In the genomic region with DNA sequence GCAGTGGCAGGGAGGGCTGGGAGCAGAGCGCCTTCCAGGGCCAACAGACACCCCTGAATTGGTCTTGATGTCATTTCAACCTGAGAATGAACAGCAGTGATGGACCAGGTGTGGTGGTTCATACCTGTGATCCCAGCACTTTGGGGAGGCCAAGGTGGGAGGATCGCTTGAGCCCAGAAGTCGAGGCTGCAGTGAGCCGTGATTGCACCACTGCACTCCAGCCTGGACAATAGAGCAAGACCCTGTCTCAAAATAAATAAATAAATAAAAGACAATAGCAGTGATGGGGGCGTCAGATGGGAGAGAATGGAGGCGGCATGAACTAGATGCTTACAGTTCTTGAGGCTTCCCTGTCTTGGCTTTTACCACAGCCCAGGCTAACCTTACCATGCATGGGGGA, we compare ENCODE assay signal across 43 cellular contexts. TPM values are rescaled to one million over a fixed set of nuclear protein-coding genes. Genes with fewer than 3 reads are reported as not detected.
"Had no signal": no experiment of that assay in that cellular context is flagged by ENCODE, and none has a peak within 500 bp of the region (broad histone marks: within the 10 kb centered on the region; RNA-seq: fewer than 3 reads in every experiment).

No MANE protein-coding gene starts in this region.

- H3K4me3 Mint-ChIP-seq: activated naive CD4-positive, alpha-beta T cell treated with anti-CD3 and anti-CD28 coated beads for 36 hours; activated naive CD4-positive, alpha-beta T cell treated with anti-CD3 and anti-CD28 coated beads, Interleukin-2, amount 10 ng/mL, durations not matched to agents 7 days and 5 days; activated naive CD4-positive, alpha-beta T cell treated with anti-CD3 and anti-CD28 coated beads, Interleukin-2, amount 50 U/mL, for 24 hours; activated naive CD8-positive, alpha-beta T cell; activated naive CD8-positive, alpha-beta T cell treated with anti-CD3 and anti-CD28 coated beads for 36 hours; activated naive CD8-positive, alpha-beta T cell treated with anti-CD3 and anti-CD28 coated beads, Interleukin-2, amount 10 ng/mL, durations not matched to agents 7 days and 5 days; activated naive CD8-positive, alpha-beta T cell treated with anti-CD3 and anti-CD28 coated beads, Interleukin-2, amount 50 U/mL, for 24 hours; activated T-cell treated with anti-CD3 and anti-CD28 coated beads, Interleukin-2, amount 50 U/mL, for 4 hours; activated T-cell treated with anti-CD3 and anti-CD28 coated beads, Interleukin-2, amount 50 U/mL, for 72 hours; activated T-helper 1 cell treated with anti-CD3 and anti-CD28 coated beads, Interleukin-12 subunit alpha, Interleukin-12 subunit beta, Interleukin-2, Interleukin-4 antibody, amounts not matched to agents 30 ng/mL and 10 ng/mL and 1 ng/mL, durations not matched to agents 14 hours and 24 hours and 36 hours; activated T-helper 17 cell treated with anti-CD3 and anti-CD28 coated beads, Interleukin-2, amount 50 U/mL, for 72 hours; brain; central memory CD8-positive, alpha-beta T cell had no signal

- H3K9me3 ChIP-seq: adrenal gland, ascending aorta, breast epithelium had no signal

- H3K27ac Mint-ChIP-seq: activated naive CD4-positive, alpha-beta T cell treated with anti-CD3 and anti-CD28 coated beads for 36 hours; activated naive CD4-positive, alpha-beta T cell treated with anti-CD3 and anti-CD28 coated beads, Interleukin-2, amount 10 ng/mL, durations not matched to agents 7 days and 5 days; activated naive CD4-positive, alpha-beta T cell treated with anti-CD3 and anti-CD28 coated beads, Interleukin-2, amount 50 U/mL, for 24 hours; activated naive CD4-positive, alpha-beta T cell treated with anti-CD3 and anti-CD28 coated beads, Interleukin-2, amount 50 U/mL, for 72 hours; activated naive CD8-positive, alpha-beta T cell; activated naive CD8-positive, alpha-beta T cell treated with anti-CD3 and anti-CD28 coated beads for 36 hours; activated naive CD8-positive, alpha-beta T cell treated with anti-CD3 and anti-CD28 coated beads, Interleukin-2, amount 10 ng/mL, durations not matched to agents 7 days and 5 days; activated naive CD8-positive, alpha-beta T cell treated with anti-CD3 and anti-CD28 coated beads, Interleukin-2, amount 50 U/mL, for 24 hours; activated T-helper 1 cell treated with anti-CD3 and anti-CD28 coated beads, Interleukin-12 subunit alpha, Interleukin-12 subunit beta, Interleukin-2, Interleukin-4 antibody, amounts not matched to agents 30 ng/mL and 10 ng/mL and 1 ng/mL, durations not matched to agents 14 hours and 24 hours and 36 hours; activated T-helper 17 cell treated with anti-CD3 and anti-CD28 coated beads, Interleukin-2, amount 50 U/mL, for 72 hours; activated T-helper 2 cell treated with anti-CD3 and anti-CD28 coated beads, Interferon-gamma antibody, Interleukin-2, Interleukin-4, amounts not matched to agents 10 μg/mL and 5 μg/mL and 100 μg/mL, durations not matched to agents 14 hours and 24 hours and 36 hours; brain had no signal

- H3K36me3 Mint-ChIP-seq: activated naive CD4-positive, alpha-beta T cell treated with anti-CD3 and anti-CD28 coated beads, Interleukin-2, amount 10 ng/mL, durations not matched to agents 7 days and 5 days; activated naive CD8-positive, alpha-beta T cell treated with anti-CD3 and anti-CD28 coated beads for 36 hours; activated naive CD8-positive, alpha-beta T cell treated with anti-CD3 and anti-CD28 coated beads, Interleukin-2, amount 10 ng/mL, durations not matched to agents 7 days and 5 days; brain had no signal

- DNase-seq: activated effector memory CD4-positive, alpha-beta T cell treated with anti-CD3 and anti-CD28 coated beads, Interleukin-2, amount 50 U/mL, for 16 hours; activated effector memory CD4-positive, alpha-beta T cell treated with Interleukin-2 at 50 U/mL for 16 hours; activated gamma-delta T cell; activated gamma-delta T cell treated with Interleukin-2 at 50 U/mL for 16 hours; activated naive CD4-positive, alpha-beta T cell; activated naive CD4-positive, alpha-beta T cell treated with anti-CD3 and anti-CD28 coated beads for 36 hours; activated naive CD4-positive, alpha-beta T cell treated with anti-CD3 and anti-CD28 coated beads, Interleukin-2, amount 10 ng/mL, durations not matched to agents 7 days and 5 days; activated naive CD4-positive, alpha-beta T cell treated with anti-CD3 and anti-CD28 coated beads, Interleukin-2, amount 50 U/mL, for 16 hours; activated naive CD4-positive, alpha-beta T cell treated with Interleukin-2 at 50 U/mL for 16 hours; activated naive CD8-positive, alpha-beta T cell treated with anti-CD3 and anti-CD28 coated beads for 36 hours; activated naive CD8-positive, alpha-beta T cell treated with anti-CD3 and anti-CD28 coated beads, Interleukin-2, amount 10 ng/mL, durations not matched to agents 7 days and 5 days; activated naive CD8-positive, alpha-beta T cell treated with anti-CD3 and anti-CD28 coated beads, Interleukin-2, amount 50 U/mL, for 24 hours; activated T-cell treated with anti-CD3 and anti-CD28 coated beads, Interleukin-2, amount 50 U/mL, for 4 hours; activated T-cell treated with anti-CD3 and anti-CD28 coated beads, Interleukin-2, amount 50 U/mL, for 48 hours; activated T-cell treated with anti-CD3 and anti-CD28 coated beads, Interleukin-2, amount 50 U/mL, for 72 hours; adrenal gland; amniotic stem cell; amygdala; anterior cingulate cortex; aorta; body of pancreas; brain microvascular endothelial cell; caudate nucleus; central memory CD4-positive, alpha-beta T cell; cerebellar nuclear complex had no signal

- ATAC-seq: activated naive CD4-positive, alpha-beta T cell treated with anti-CD3 and anti-CD28 coated beads, Interleukin-2, amount 50 U/mL, for 72 hours; activated naive CD8-positive, alpha-beta T cell treated with anti-CD3 and anti-CD28 coated beads, Interleukin-2, amount 50 U/mL, for 24 hours; activated T-cell treated with anti-CD3 and anti-CD28 coated beads, Interleukin-2, amount 50 U/mL, for 4 hours; activated T-cell treated with anti-CD3 and anti-CD28 coated beads, Interleukin-2, amount 50 U/mL, for 72 hours; activated T-helper 17 cell treated with anti-CD3 and anti-CD28 coated beads, Interleukin-2, amount 50 U/mL, for 72 hours; body of pancreas had no signal

- H3K36me3 ChIP-seq: adrenal gland, ascending aorta, brain microvascular endothelial cell, breast epithelium, cardiac muscle cell had no signal

- H3K9me3 Mint-ChIP-seq: activated naive CD8-positive, alpha-beta T cell treated with anti-CD3 and anti-CD28 coated beads for 36 hours; central memory CD8-positive, alpha-beta T cell had no signal

- H3K4me3 ChIP-seq: adrenal gland, ascending aorta, body of pancreas, breast epithelium, cardiac muscle cell had no signal

- H3K4me1 Mint-ChIP-seq: activated naive CD4-positive, alpha-beta T cell treated with anti-CD3 and anti-CD28 coated beads, Interleukin-2, amount 10 ng/mL, durations not matched to agents 7 days and 5 days; activated naive CD4-positive, alpha-beta T cell treated with anti-CD3 and anti-CD28 coated beads, Interleukin-2, amount 50 U/mL, for 24 hours; activated naive CD8-positive, alpha-beta T cell treated with anti-CD3 and anti-CD28 coated beads for 36 hours; activated naive CD8-positive, alpha-beta T cell treated with anti-CD3 and anti-CD28 coated beads, Interleukin-2, amount 10 ng/mL, durations not matched to agents 7 days and 5 days; activated naive CD8-positive, alpha-beta T cell treated with anti-CD3 and anti-CD28 coated beads, Interleukin-2, amount 50 U/mL, for 24 hours; brain; central memory CD8-positive, alpha-beta T cell had no signal

- H3K27me3 ChIP-seq: adrenal gland, ascending aorta, body of pancreas, brain microvascular endothelial cell had no signal

- FAIRE-seq: astrocyte, bronchial epithelial cell, colon had no signal

- H3K4me1 ChIP-seq: adrenal gland, ascending aorta, body of pancreas, breast epithelium had no signal

- H3K27ac ChIP-seq: adrenal gland, ascending aorta, body of pancreas, brain microvascular endothelial cell, breast epithelium, cardiac muscle cell had no signal

RNA-seq across cellular contexts. Expression of gene ONECUT3, which starts 46.1 kb away (rescaled TPM):
- total RNA-seq: activated naive CD4-positive, alpha-beta T cell treated with anti-CD3 and anti-CD28 coated beads for 36 hours; activated naive CD4-positive, alpha-beta T cell treated with anti-CD3 and anti-CD28 coated beads, Interleukin-2, amount 50 U/mL, for 72 hours; activated naive CD8-positive, alpha-beta T cell treated with anti-CD3 and anti-CD28 coated beads for 36 hours; activated naive CD8-positive, alpha-beta T cell treated with anti-CD3 and anti-CD28 coated beads, Interleukin-2, amount 10 ng/mL, durations not matched to agents 7 days and 5 days; activated T-cell treated with anti-CD3 and anti-CD28 coated beads, Interleukin-2, amount 50 U/mL, for 4 hours; activated T-cell treated with anti-CD3 and anti-CD28 coated beads, Interleukin-2, amount 50 U/mL, for 72 hours; activated T-helper 1 cell treated with anti-CD3 and anti-CD28 coated beads, Interleukin-12 subunit alpha, Interleukin-12 subunit beta, Interleukin-2, Interleukin-4 antibody, amounts not matched to agents 30 ng/mL and 10 ng/mL and 1 ng/mL, durations not matched to agents 14 hours and 24 hours and 36 hours; activated T-helper 17 cell treated with anti-CD3 and anti-CD28 coated beads, Interleukin-2, amount 50 U/mL, for 72 hours; activated T-helper 2 cell treated with anti-CD3 and anti-CD28 coated beads, Interferon-gamma antibody, Interleukin-2, Interleukin-4, amounts not matched to agents 10 μg/mL and 5 μg/mL and 100 μg/mL, durations not matched to agents 14 hours and 24 hours and 36 hours; adrenal gland; aorta; ascending aorta; astrocyte; breast epithelium; cardiac muscle cell; cardiac septum; cerebellum; chondrocyte had no signal
- polyA plus RNA-seq: adipose tissue, cardiac muscle cell had no signal
